Comparison of ENCODE assay signal across 9 cellular contexts in the genomic region with DNA sequence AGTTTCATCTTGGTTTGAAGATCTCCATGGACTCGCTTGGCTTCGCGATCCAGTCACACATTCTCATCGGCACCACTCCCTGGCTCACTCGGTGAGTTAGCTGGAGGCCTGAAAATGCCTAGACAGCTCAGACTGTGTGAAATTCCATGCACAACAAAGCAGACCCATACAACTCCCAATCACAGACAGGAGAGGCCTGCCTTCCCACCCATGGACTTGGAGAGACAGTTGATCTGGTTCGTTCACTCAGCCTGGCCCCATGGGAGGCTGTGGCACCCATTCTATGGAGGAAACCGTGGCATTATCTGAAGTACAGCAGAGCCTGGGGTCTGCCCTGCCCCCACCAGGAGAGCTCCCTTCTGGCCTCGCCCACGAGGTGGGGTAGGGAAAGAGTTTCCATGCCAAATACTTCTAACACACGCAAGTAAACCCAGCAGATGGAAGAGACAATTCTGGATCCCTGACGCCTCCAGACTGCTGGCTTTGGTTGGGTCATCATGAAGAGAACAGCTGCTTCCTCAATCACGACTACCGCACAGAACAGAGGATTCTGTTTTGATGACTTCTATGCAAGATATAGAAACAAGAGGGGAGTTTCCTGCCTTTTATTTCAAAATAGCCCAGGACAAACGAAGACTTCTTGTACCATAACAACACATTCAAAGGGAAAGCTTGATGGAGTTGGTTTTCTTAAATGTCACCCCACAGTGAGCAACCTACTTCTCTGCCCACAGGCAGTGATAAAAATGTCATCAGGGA. TPM values are rescaled to one million over a fixed set of nuclear protein-coding genes. Genes with fewer than 3 reads are reported as not detected.
DNase-seq lines count a peak whose midpoint lies in the region; TF ChIP-seq lines count a peak whose summit lies in the region.
"Had no signal": no experiment of that assay in that cellular context is flagged by ENCODE, and none has a peak within 500 bp of the region (broad histone marks: within the 10 kb centered on the region; RNA-seq: fewer than 3 reads in every experiment).

No MANE protein-coding gene starts in this region.

- no peaks in the 10 kb centered on the region for H3K27me3 Mint-ChIP-seq in CD4-positive, alpha-beta memory T cell

- CTCF ChIA-PET in CD4-positive, alpha-beta memory T cell (lab: Charles Lee; ENCODE audit: partially characterized antibody) = interaction anchor here (0.6 to 22.6 kb wide), 9 partner anchors 5 to 101 kb away, joined by 3 to 556 read pairs (median 5); no protein-coding TSS in a partner anchor

- peak overlapping the region; percentile 27 for H3K27ac ChIP-seq in CD4-positive, alpha-beta memory T cell (ENCODE audit: low read depth, low read length)
- H3K27ac ChIP-seq in duodenal mucosa (ENCODE audit: low read depth, low read length) = peak overlapping the region; percentile 53
- H3K27ac ChIP-seq in osteoblast (ENCODE audit: low read depth, low read length) = no peak overlapping the region

- TF ChIP-seq POLR2A in NB4 (IDR thresholded peaks at IDR 0.05; ENCODE audit: extremely low read depth, insufficient read length) = no peak

- H3K9me3 ChIP-seq in CD4-positive, alpha-beta memory T cell (ENCODE audit: control insufficient read depth in 1 of 2, low read length in 2 of 2) = no peaks in the 10 kb centered on the region
- H3K9me3 ChIP-seq in duodenal mucosa (ENCODE audit: control insufficient read depth in 1 of 2, low read length in 2 of 2) (no peaks in the 10 kb centered on the region), osteoblast (ENCODE audit: low read depth, low read length) (no peaks in the 10 kb centered on the region)

- peak in 3 of 5 donors; percentile 38 to 54 (median 49) for DNase-seq in CD4-positive, alpha-beta memory T cell
- DNase-seq in NB4 (ENCODE audit: low read depth) (peak; percentile 42), osteoblast (ENCODE audit: insufficient read length, low spot score, missing footprints) (peak; percentile 38), NCI-H82 treated with DMSO at 0.1 percent for 48 hours (lab: John Stamatoyannopoulos, UW; ENCODE audit: unreplicated experiment) (no peak), H4 (ENCODE audit: low spot score) (no peak), NCI-H510A treated with DMSO at 0.1 percent for 48 hours (lab: John Stamatoyannopoulos, UW) (no peak), A172 (ENCODE audit: low spot score) (no peak)
- DNase-seq: cortex of kidney had no signal

- H3K27me3 ChIP-seq in CD4-positive, alpha-beta memory T cell (ENCODE audit: insufficient read depth, low read length) = no peaks in the 10 kb centered on the region
- no peaks in the 10 kb centered on the region for H3K27me3 ChIP-seq in duodenal mucosa (ENCODE audit: control insufficient read depth in 1 of 2, insufficient read depth in 2 of 2, low read length in 2 of 2)
- H3K27me3 ChIP-seq in osteoblast (ENCODE audit: insufficient read depth, low read length) = no peaks in the 10 kb centered on the region

- no peaks in the 10 kb centered on the region for H3K36me3 ChIP-seq in CD4-positive, alpha-beta memory T cell (ENCODE audit: insufficient read depth, low read length)
- H3K36me3 ChIP-seq in duodenal mucosa (ENCODE audit: control insufficient read depth in 1 of 2, insufficient read depth in 2 of 2, low read length in 2 of 2) (peaks cover 10 to 16% of the 10 kb centered on the region in 2 donors), osteoblast (ENCODE audit: insufficient read depth, low read length) (no peaks in the 10 kb centered on the region)

- peak overlapping the region; percentile 87 to 96 (median 93) for H3K27ac Mint-ChIP-seq in CD4-positive, alpha-beta memory T cell

- TF ChIP-seq CTCF in NB4 (IDR thresholded peaks at IDR 0.05; ENCODE audit: low read depth, low read length) (no peak), osteoblast (IDR thresholded peaks at IDR 0.05; ENCODE audit: extremely low read depth, low read depth, low read length) (no peak)

- H3K36me3 Mint-ChIP-seq in CD4-positive, alpha-beta memory T cell = peaks cover 12 to 31% of the 10 kb centered on the region in 2 donors

- H3K79me2 ChIP-seq in osteoblast (ENCODE audit: insufficient read depth, low read length) = peaks cover 20% of the 10 kb centered on the region

- POLR2A ChIA-PET in CD4-positive, alpha-beta memory T cell (lab: Charles Lee; ENCODE audit: partially characterized antibody) = interaction anchor here (0.7 to 20.9 kb wide), 9 partner anchors 9 to 83 kb away, joined by 4 to 544 read pairs (median 10); no protein-coding TSS in a partner anchor

- peaks cover 4% of the 10 kb centered on the region for H4K20me1 ChIP-seq in osteoblast (ENCODE audit: insufficient read depth, low read length)

- no peak overlapping the region for H2AFZ ChIP-seq in osteoblast (ENCODE audit: low read length)

- H3K4me3 Mint-ChIP-seq in CD4-positive, alpha-beta memory T cell = peak overlapping the region; percentile 63 to 87 (median 74)

- peaks cover 72 to 100% (median 88%) of the 10 kb centered on the region in 4 donors for H3K4me1 Mint-ChIP-seq in CD4-positive, alpha-beta memory T cell

- H3K4me2 ChIP-seq in osteoblast (ENCODE audit: insufficient read depth, low read length) = no peak overlapping the region

- intact Hi-C loops in CD4-positive, alpha-beta memory T cell (cut with micrococcal nuclease) = no loop called here

- H3K9ac ChIP-seq in duodenal mucosa (ENCODE audit: low read depth in 1 of 2, low read length in 2 of 2) = no peak overlapping the region

- peak overlapping the region in 1 of 2 donors; percentile 29 for H3K4me3 ChIP-seq in CD4-positive, alpha-beta memory T cell (ENCODE audit: low read length in 2 of 2)
- H3K4me3 ChIP-seq in NB4 (ENCODE audit: low read depth, low read length) (no peak overlapping the region), duodenal mucosa (ENCODE audit: low read depth in 1 of 2, low read length in 2 of 2) (no peak overlapping the region), osteoblast (ENCODE audit: insufficient read depth, low read length) (no peak overlapping the region)

- H3K9me3 Mint-ChIP-seq in CD4-positive, alpha-beta memory T cell = no peaks in the 10 kb centered on the region

- H3K4me1 ChIP-seq in CD4-positive, alpha-beta memory T cell (ENCODE audit: insufficient read depth, low read length) = peaks cover 100% of the 10 kb centered on the region
- H3K4me1 ChIP-seq in duodenal mucosa (ENCODE audit: control insufficient read depth in 1 of 2, insufficient read depth in 2 of 2, low read length in 2 of 2) (peaks cover 74 to 75% of the 10 kb centered on the region in 2 donors), osteoblast (ENCODE audit: insufficient read depth, low read length) (peaks cover 14% of the 10 kb centered on the region)

RNA-seq across cellular contexts. Expression of a gene that starts 15.9 kb away (rescaled TPM):
- total RNA-seq in CD4-positive, alpha-beta memory T cell = 10 to 100 TPM; 57.3 to 60.7 TPM
- 10 to 100 TPM in 1 of 2 donors, 1 to 10 TPM in 1; 7.3 to 42.5 TPM for polyA plus RNA-seq in CD4-positive, alpha-beta memory T cell
- total RNA-seq in osteoblast = 12.1 and 12.7 TPM in 2 replicates
- total RNA-seq in H4 (2014; rRNA removed; shearing (Covaris generic)) = 7.4 and 10.5 TPM in 2 replicates
- total RNA-seq in A172 (2014; rRNA removed; shearing (Covaris generic)) = 8.5 and 8.7 TPM in 2 replicates

Comparison
In these comparisons a context has a peak if more than half of its experiments do, and no peak if none do; other contexts are left out.
1. DNase-seq: peak in CD4-positive, alpha-beta memory T cell (3 of 5), NB4 (single experiment) and osteoblast (single experiment); none in NCI-H82 treated with DMSO at 0.1 percent for 48 hours (single experiment), H4 (single experiment), NCI-H510A treated with DMSO at 0.1 percent for 48 hours (single experiment) and A172 (single experiment).